Comparison of ENCODE assay signal across 14 cellular contexts in the genomic region with DNA sequence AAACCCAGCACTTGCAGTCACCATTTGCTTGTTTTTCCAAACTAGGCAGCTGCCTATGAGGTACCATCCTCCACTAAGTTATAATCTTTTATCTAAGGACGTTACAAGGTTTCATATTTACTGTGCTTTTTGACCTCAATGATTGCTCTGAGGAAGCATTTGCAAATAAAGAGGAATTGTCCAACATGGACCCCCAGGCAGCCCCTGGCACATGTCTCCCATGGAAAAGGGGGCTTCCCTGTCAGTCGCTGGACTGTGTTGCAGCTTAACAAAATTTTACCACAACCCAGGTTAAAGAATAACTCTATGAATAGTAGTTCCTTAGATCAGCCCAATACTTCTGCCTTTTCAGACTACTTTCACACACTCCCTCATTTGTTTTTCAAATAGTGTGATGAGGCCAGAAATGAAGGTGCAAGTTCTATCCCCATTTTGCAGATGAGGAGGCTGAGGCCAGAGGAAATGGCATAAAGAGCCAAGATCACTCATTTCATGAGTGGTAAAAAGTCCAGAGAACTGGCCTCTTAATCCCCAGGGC. TPM values are rescaled to one million over a fixed set of nuclear protein-coding genes. Genes with fewer than 3 reads are reported as not detected.
DNase-seq lines count a peak whose midpoint lies in the region; ATAC-seq and TF ChIP-seq lines count a peak whose summit lies in the region.
"Had no signal": no experiment of that assay in that cellular context is flagged by ENCODE, and none has a peak within 500 bp of the region (broad histone marks: within the 10 kb centered on the region; RNA-seq: fewer than 3 reads in every experiment).

No MANE protein-coding gene starts in this region.

- WGBS in tibial nerve, 2 donors: 36 to 42% methylated on average over 2 of the region's 2 CpGs

- peak overlapping the region; percentile 63 for H3K4me3 Mint-ChIP-seq in activated B cell treated with CpG ODN at 0.5 μM for 24 hours
- H3K4me3 Mint-ChIP-seq in natural killer cell treated with Interleukin-12 subunit alpha and Interleukin-12 subunit beta and Interleukin-15 and Interleukin-18, amount 100 ng/mL, for 72 hours: no peak overlapping the region
- H3K4me3 Mint-ChIP-seq: mesothelial cell of epicardium had no signal

- peaks cover 88% of the 10 kb centered on the region for H3K4me1 Mint-ChIP-seq in activated B cell treated with CpG ODN at 0.5 μM for 24 hours
- H3K4me1 Mint-ChIP-seq in natural killer cell treated with Interleukin-12 subunit alpha and Interleukin-12 subunit beta and Interleukin-15 and Interleukin-18, amount 100 ng/mL, for 72 hours (ENCODE audit: low read depth in 2 of 2): peaks cover 2 to 4% of the 10 kb centered on the region in 2 donors
- H3K4me1 Mint-ChIP-seq: mesothelial cell of epicardium had no signal

- CTCF ChIA-PET in activated B cell treated with CpG ODN at 0.5 μM for 24 hours (lab: Charles Lee): interaction anchor here (0.6 to 5.7 kb wide), 8 partner anchors 10 to 272 kb away, joined by 3 to 37 read pairs (median 4); no protein-coding TSS in a partner anchor

- no peaks in the 10 kb centered on the region for H3K9me3 Mint-ChIP-seq in activated B cell treated with CpG ODN at 0.5 μM for 24 hours
- no peaks in the 10 kb centered on the region for H3K9me3 Mint-ChIP-seq in natural killer cell treated with Interleukin-12 subunit alpha and Interleukin-12 subunit beta and Interleukin-15 and Interleukin-18, amount 100 ng/mL, for 72 hours
- H3K9me3 Mint-ChIP-seq: CD4-positive, CD25-positive, alpha-beta regulatory T cell; mesothelial cell of epicardium had no signal

- TF ChIP-seq CTCF in activated B cell treated with CpG ODN at 0.5 μM for 24 hours (IDR thresholded peaks at IDR 0.05) (no peak), tibial nerve (IDR thresholded peaks at IDR 0.05) (no peak), right atrium auricular region (IDR thresholded peaks at IDR 0.05) (no peak)

- DNase-seq in activated B cell treated with CpG ODN at 0.5 μM for 24 hours (no peak), tibial nerve (ENCODE audit: low spot score in 2 of 2) (no peak), right atrium auricular region (ENCODE audit: low spot score) (no peak)
- DNase-seq in natural killer cell treated with Interleukin-12 subunit alpha and Interleukin-12 subunit beta and Interleukin-15 and Interleukin-18, amount 100 ng/mL, for 72 hours (ENCODE audit: low spot score): no peak
- no peak for DNase-seq in effector memory CD4-positive, alpha-beta T cell
- DNase-seq: dorsolateral prefrontal cortex, heart right ventricle, OCI-M1 had no signal

- H3K4me3 ChIP-seq in tibial nerve (no peak overlapping the region), right atrium auricular region (no peak overlapping the region)
- no peak overlapping the region for H3K4me3 ChIP-seq in effector memory CD4-positive, alpha-beta T cell (ENCODE audit: insufficient read depth, low read depth, low read length, poor library complexity, severe bottlenecking)
- H3K4me3 ChIP-seq: dorsolateral prefrontal cortex, heart right ventricle had no signal

- H3K36me3 ChIP-seq in tibial nerve: no peaks in the 10 kb centered on the region
- no peaks in the 10 kb centered on the region for H3K36me3 ChIP-seq in effector memory CD4-positive, alpha-beta T cell (ENCODE audit: control insufficient read depth, insufficient read depth, low read length)
- no peaks in the 10 kb centered on the region for H3K36me3 ChIP-seq in right atrium auricular region
- H3K36me3 ChIP-seq: heart right ventricle had no signal

- H3K27ac ChIP-seq in tibial nerve (no peak overlapping the region), right atrium auricular region (no peak overlapping the region)
- no peak overlapping the region for H3K27ac ChIP-seq in effector memory CD4-positive, alpha-beta T cell (ENCODE audit: insufficient read depth, low read length, poor library complexity, severe bottlenecking)
- H3K27ac ChIP-seq: dorsolateral prefrontal cortex, heart right ventricle had no signal

- H3K27ac Mint-ChIP-seq in activated B cell treated with CpG ODN at 0.5 μM for 24 hours: peak overlapping the region; percentile 95
- H3K27ac Mint-ChIP-seq in natural killer cell treated with Interleukin-12 subunit alpha and Interleukin-12 subunit beta and Interleukin-15 and Interleukin-18, amount 100 ng/mL, for 72 hours: peak overlapping the region in 1 of 2 donors; percentile 18
- H3K27ac Mint-ChIP-seq: mesothelial cell of epicardium had no signal

- TF ChIP-seq EP300 in tibial nerve (IDR thresholded peaks at IDR 0.05): no peak

- ATAC-seq in GM18505 (IDR thresholded peaks at IDR 0.05; ENCODE audit: unreplicated experiment) (peak; percentile 37), GM19452 (IDR thresholded peaks at IDR 0.05; ENCODE audit: unreplicated experiment) (peak; percentile 49), HG03025 (IDR thresholded peaks at IDR 0.05; ENCODE audit: low FRiP score, unreplicated experiment) (peak; percentile 50), activated B cell treated with CpG ODN at 0.5 μM for 24 hours (ENCODE audit: low read depth) (no peak)
- ATAC-seq in natural killer cell treated with Interleukin-12 subunit alpha and Interleukin-12 subunit beta and Interleukin-15 and Interleukin-18, amount 100 ng/mL, for 72 hours: no peak
- ATAC-seq: heart right ventricle, sciatic nerve had no signal

- no peaks in the 10 kb centered on the region for H3K36me3 Mint-ChIP-seq in activated B cell treated with CpG ODN at 0.5 μM for 24 hours (ENCODE audit: low read depth)
- H3K36me3 Mint-ChIP-seq in natural killer cell treated with Interleukin-12 subunit alpha and Interleukin-12 subunit beta and Interleukin-15 and Interleukin-18, amount 100 ng/mL, for 72 hours: no peaks in the 10 kb centered on the region
- H3K36me3 Mint-ChIP-seq: CD4-positive, CD25-positive, alpha-beta regulatory T cell; mesothelial cell of epicardium had no signal

- H3K27me3 Mint-ChIP-seq in activated B cell treated with CpG ODN at 0.5 μM for 24 hours: no peaks in the 10 kb centered on the region
- H3K27me3 Mint-ChIP-seq in natural killer cell treated with Interleukin-12 subunit alpha and Interleukin-12 subunit beta and Interleukin-15 and Interleukin-18, amount 100 ng/mL, for 72 hours: peaks cover 9 to 13% of the 10 kb centered on the region in 2 donors

- TF ChIP-seq POLR2A in GM18505 (IDR thresholded peaks at IDR 0.05; ENCODE audit: borderline replicate concordance, extremely low read depth, insufficient read depth, insufficient read length) (no peak), tibial nerve (IDR thresholded peaks at IDR 0.05) (no peak)

- no peaks in the 10 kb centered on the region for H3K4me1 ChIP-seq in tibial nerve
- H3K4me1 ChIP-seq in effector memory CD4-positive, alpha-beta T cell (ENCODE audit: control insufficient read depth, insufficient read depth, low read length, poor library complexity, severe bottlenecking): peaks cover 19% of the 10 kb centered on the region
- no peaks in the 10 kb centered on the region for H3K4me1 ChIP-seq in right atrium auricular region

- H3K27me3 ChIP-seq in tibial nerve (no peaks in the 10 kb centered on the region), right atrium auricular region (no peaks in the 10 kb centered on the region)
- no peaks in the 10 kb centered on the region for H3K27me3 ChIP-seq in effector memory CD4-positive, alpha-beta T cell (replicated peaks; ENCODE audit: control insufficient read depth, insufficient read depth, low read length, poor library complexity, severe bottlenecking)

- POLR2A ChIA-PET in activated B cell treated with CpG ODN at 0.5 μM for 24 hours (lab: Charles Lee): interaction anchor here (0.7 to 1.7 kb wide), 10 partner anchors 10 to 225 kb away, joined by 3 to 6 read pairs (median 3); no protein-coding TSS in a partner anchor

- H3K9me3 ChIP-seq in tibial nerve (no peaks in the 10 kb centered on the region), right atrium auricular region (no peaks in the 10 kb centered on the region)
- no peaks in the 10 kb centered on the region for H3K9me3 ChIP-seq in effector memory CD4-positive, alpha-beta T cell (ENCODE audit: control insufficient read depth, low read length)
- H3K9me3 ChIP-seq: heart right ventricle had no signal

- intact Hi-C loops in activated B cell treated with CpG ODN at 0.5 μM for 24 hours (cut with micrococcal nuclease): loop anchor here (1.0 to 10.0 kb wide), 3 partner anchors 121 to 267 kb away; no protein-coding TSS in a partner anchor

RNA-seq across cellular contexts. Expression of gene ZPBP, which starts 52.8 kb away (rescaled TPM):
- total RNA-seq in activated B cell treated with CpG ODN at 0.5 μM for 24 hours: not detected in 2 replicates
- not detected for total RNA-seq in natural killer cell treated with Interleukin-12 subunit alpha and Interleukin-12 subunit beta and Interleukin-15 and Interleukin-18, amount 100 ng/mL, for 72 hours
- not detected for total RNA-seq in tibial nerve
- total RNA-seq in right atrium auricular region: not detected
- total RNA-seq: CD4-positive, CD25-positive, alpha-beta regulatory T cell; heart right ventricle; mesothelial cell of epicardium; sciatic nerve had no signal

Comparison
In these comparisons a context has a peak if more than half of its experiments do, and no peak if none do; other contexts are left out.
1. ATAC-seq: peak in GM18505 (single experiment), GM19452 (single experiment) and HG03025 (single experiment); none in activated B cell treated with CpG ODN at 0.5 μM for 24 hours (single experiment) and natural killer cell treated with Interleukin-12 subunit alpha and Interleukin-12 subunit beta and Interleukin-15 and Interleukin-18, amount 100 ng/mL, for 72 hours (0 of 2).